ENCODE assay signal across 9 cellular contexts in genomic region chr2:185854910-185855309, GRCh38.
"Had no signal": no experiment of that assay in that cellular context is flagged by ENCODE, and none has a peak within 500 bp of the region (broad histone marks: within the 10 kb centered on the region; RNA-seq: fewer than 3 reads in every experiment).

No MANE protein-coding gene starts in this region.

- DNase-seq: H9, HFFc6, KBM-7 had no signal

- H3K27ac ChIP-seq: HL-60 had no signal

- H3K4me3 ChIP-seq: GM23338 had no signal

- FAIRE-seq: H1, H54, HepG2 had no signal

- H2AFZ ChIP-seq: GM23338 had no signal

- H3K4me2 ChIP-seq: GM23338 had no signal

- ATAC-seq: GM23338, HCT116, HepG2 had no signal
